Comparison of ENCODE assay signal across 14 cellular contexts in the genomic region with DNA sequence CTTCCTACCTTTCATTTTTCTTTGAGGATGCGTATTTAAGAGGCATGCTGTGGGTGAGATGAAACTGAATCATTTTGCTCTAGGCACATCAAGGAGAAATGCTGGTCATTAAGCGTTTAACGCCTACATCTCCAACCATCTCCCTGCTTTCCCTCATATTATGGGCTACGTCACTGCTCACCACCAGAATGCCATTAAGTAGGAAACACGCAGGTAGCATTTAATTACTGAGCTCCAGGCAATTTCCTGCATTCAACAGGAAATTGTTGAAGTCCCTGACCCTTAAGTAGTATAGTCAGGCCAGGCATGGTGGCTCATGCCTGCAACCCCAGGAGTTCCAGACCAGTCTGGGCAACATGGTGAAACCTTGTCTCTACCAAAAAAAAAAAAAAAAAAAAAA.
DNase-seq lines count a peak whose midpoint lies in the region; ATAC-seq and TF ChIP-seq lines count a peak whose summit lies in the region.
"Had no signal": no experiment of that assay in that cellular context is flagged by ENCODE, and none has a peak within 500 bp of the region (broad histone marks: within the 10 kb centered on the region; RNA-seq: fewer than 3 reads in every experiment).

No MANE protein-coding gene starts in this region.

- peak overlapping the region; percentile 24 for H3K27ac Mint-ChIP-seq in activated naive CD8-positive, alpha-beta T cell treated with anti-CD3 and anti-CD28 coated beads, Interleukin-2, amount 50 U/mL, for 24 hours

- H3K4me1 ChIP-seq in neutrophil (ENCODE audit: control insufficient read depth in 1 of 2, insufficient read depth in 1 of 2, low read depth in 1 of 2, low read length in 1 of 2) = peaks cover 50 to 52% of the 10 kb centered on the region in 2 experiments

- peaks cover 92% of the 10 kb centered on the region for H3K4me1 Mint-ChIP-seq in activated naive CD8-positive, alpha-beta T cell treated with anti-CD3 and anti-CD28 coated beads, Interleukin-2, amount 50 U/mL, for 24 hours

- no peak for ATAC-seq in activated naive CD8-positive, alpha-beta T cell treated with anti-CD3 and anti-CD28 coated beads, Interleukin-2, amount 50 U/mL, for 24 hours
- no peak for ATAC-seq in HG03097 (IDR thresholded peaks at IDR 0.05; ENCODE audit: low FRiP score, unreplicated experiment)

- intact Hi-C loops in posterior vena cava (cut with DNase I) = no loop called here

- H3K36me3 ChIP-seq in H7 (replicated peaks; ENCODE audit: control insufficient read depth, insufficient read depth, low read length) = no peaks in the 10 kb centered on the region
- no peaks in the 10 kb centered on the region for H3K36me3 ChIP-seq in neutrophil
- H3K36me3 ChIP-seq: Peyer's patch had no signal

- peak; percentile 33 for DNase-seq in activated CD8-positive, alpha-beta memory T cell treated with anti-CD3 and anti-CD28 coated beads for 24 hours
- DNase-seq in activated CD8-positive, alpha-beta memory T cell treated with anti-CD3 and anti-CD28 coated beads, Interleukin-2, amount 50 U/mL, for 48 hours = no peak
- peak; percentile 6 for DNase-seq in H7
- DNase-seq in activated naive CD8-positive, alpha-beta T cell treated with anti-CD3 and anti-CD28 coated beads, Interleukin-2, amount 50 U/mL, for 24 hours = no peak
- DNase-seq in posterior vena cava (ENCODE audit: low spot score) = no peak
- DNase-seq in putamen (ENCODE audit: low spot score) = no peak
- DNase-seq: 8988T, NCI-H1930, NCI-H2171, NCI-H82, Peyer's patch had no signal

- H3K27me3 ChIP-seq in H7 (ENCODE audit: control insufficient read depth, insufficient read depth, low read length) = no peaks in the 10 kb centered on the region
- no peaks in the 10 kb centered on the region for H3K27me3 ChIP-seq in neutrophil
- H3K27me3 ChIP-seq: BLaER1 treated with 17β-estradiol and CSF1 and Interleukin-3, amounts not matched to agents 10 nM and 100 nM; Peyer's patch had no signal

- H3K9me3 Mint-ChIP-seq in activated naive CD8-positive, alpha-beta T cell treated with anti-CD3 and anti-CD28 coated beads, Interleukin-2, amount 50 U/mL, for 24 hours = no peaks in the 10 kb centered on the region

- H3K27ac ChIP-seq in neutrophil = peak overlapping the region; percentile 31
- H3K27ac ChIP-seq: BLaER1 treated with 17β-estradiol and CSF1 and Interleukin-3, amounts not matched to agents 10 nM and 100 nM; Peyer's patch had no signal

- TF ChIP-seq CTCF in neutrophil (IDR thresholded peaks at IDR 0.05) = no peak

- H3K9me3 ChIP-seq in neutrophil = no peaks in the 10 kb centered on the region
- H3K9me3 ChIP-seq: Peyer's patch had no signal

- H3K27me3 Mint-ChIP-seq in activated naive CD8-positive, alpha-beta T cell treated with anti-CD3 and anti-CD28 coated beads, Interleukin-2, amount 50 U/mL, for 24 hours = no peaks in the 10 kb centered on the region

- no peak overlapping the region for H3K4me3 Mint-ChIP-seq in activated naive CD8-positive, alpha-beta T cell treated with anti-CD3 and anti-CD28 coated beads, Interleukin-2, amount 50 U/mL, for 24 hours

- H3K36me3 Mint-ChIP-seq in activated naive CD8-positive, alpha-beta T cell treated with anti-CD3 and anti-CD28 coated beads, Interleukin-2, amount 50 U/mL, for 24 hours (ENCODE audit: low read depth) = peaks cover 52% of the 10 kb centered on the region

- no peak overlapping the region for H3K4me3 ChIP-seq in H7 (ENCODE audit: insufficient read depth, low read depth, low read length)
- H3K4me3 ChIP-seq in neutrophil (ENCODE audit: low read depth in 1 of 2, low read length in 1 of 2) = no peak overlapping the region
- H3K4me3 ChIP-seq: BLaER1 treated with 17β-estradiol and CSF1 and Interleukin-3, amounts not matched to agents 10 nM and 100 nM; Peyer's patch had no signal

Comparison
In these comparisons a context has a peak if more than half of its experiments do, and no peak if none do; other contexts are left out.
1. DNase-seq: peak in activated CD8-positive, alpha-beta memory T cell treated with anti-CD3 and anti-CD28 coated beads for 24 hours (single experiment) and H7 (single experiment); none in activated CD8-positive, alpha-beta memory T cell treated with anti-CD3 and anti-CD28 coated beads, Interleukin-2, amount 50 U/mL, for 48 hours (single experiment), activated naive CD8-positive, alpha-beta T cell treated with anti-CD3 and anti-CD28 coated beads, Interleukin-2, amount 50 U/mL, for 24 hours (single experiment), posterior vena cava (single experiment) and putamen (single experiment).